In the genomic region with DNA sequence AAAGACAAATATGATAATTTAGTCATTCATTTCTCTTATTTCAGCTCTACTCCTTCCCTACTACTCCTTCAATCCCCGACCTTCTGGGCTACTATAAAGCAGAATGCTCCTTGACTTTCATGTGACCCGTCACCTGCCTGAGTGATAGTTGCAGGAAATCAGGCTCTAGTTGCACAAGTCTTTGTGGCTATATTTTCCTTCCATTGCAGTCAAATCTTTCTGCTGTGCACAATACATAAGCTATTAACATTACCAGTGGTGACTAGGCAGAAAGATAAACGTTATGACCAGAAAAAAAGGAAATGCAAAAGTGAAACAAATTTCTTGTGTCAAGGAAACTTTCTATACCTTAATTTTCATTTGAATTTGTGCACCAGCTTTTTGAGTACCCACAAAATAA, we compare ENCODE assay signal across 8 cellular contexts. TPM values are rescaled to one million over a fixed set of nuclear protein-coding genes. Genes with fewer than 3 reads are reported as not detected.
DNase-seq lines count a peak whose midpoint lies in the region; ATAC-seq and TF ChIP-seq lines count a peak whose summit lies in the region.

No MANE protein-coding gene starts in this region.

- H2BK120ac ChIP-seq in neuronal stem cell (ENCODE audit: low read depth, low read length), result no peak overlapping the region
- no peak overlapping the region for H2BK120ac ChIP-seq in mesendoderm (ENCODE audit: low read depth, low read length)

- WGBS in hepatocyte (ENCODE audit: low lambda C conversion rate, missing lambda C conversion rate), result 46% methylated on average over 3 of the region's 3 CpGs
- WGBS in neuronal stem cell (ENCODE audit: extremely low coverage in 2 of 2, insufficient read length in 2 of 2, insufficient replicate concordance in 1 of 2), 2 donors, result no CpG with 5 or more reads among the region's 3 CpGs
- WGBS in mesendoderm (ENCODE audit: extremely low coverage, insufficient coverage, low lambda C conversion rate), result no CpG with 5 or more reads among the region's 3 CpGs

- H3K4me1 Mint-ChIP-seq in activated CD4-positive, alpha-beta memory T cell treated with anti-CD3 and anti-CD28 coated beads for 36 hours (ENCODE audit: low read depth), result peaks cover 8% of the 10 kb centered on the region

- H3K36me3 ChIP-seq in hepatocyte (replicated peaks; ENCODE audit: insufficient read depth, low read depth), result no peaks in the 10 kb centered on the region
- H3K36me3 ChIP-seq in neuronal stem cell (replicated peaks in 1 of 2; ENCODE audit: control insufficient read depth in 2 of 2, insufficient read depth in 2 of 2, low read length in 2 of 2), result no peaks in the 10 kb centered on the region
- H3K36me3 ChIP-seq in uterus, result no peaks in the 10 kb centered on the region
- H3K36me3 ChIP-seq in mesendoderm (ENCODE audit: control insufficient read depth, insufficient read depth, low read length), result no peaks in the 10 kb centered on the region

- H3K27ac ChIP-seq in hepatocyte (peak overlapping the region; percentile 68), neuronal stem cell (replicated peaks; ENCODE audit: low read length) (no peak overlapping the region), uterus (no peak overlapping the region), mesendoderm (ENCODE audit: low read depth, low read length) (no peak overlapping the region)

- TF ChIP-seq CTCF in GM12865 (IDR thresholded peaks at IDR 0.05; ENCODE audit: insufficient read depth, low read depth, low read length, missing control alignments) (no peak), hepatocyte (IDR thresholded peaks at IDR 0.05; ENCODE audit: poor library complexity) (no peak), uterus (IDR thresholded peaks at IDR 0.05) (no peak)

- no peak overlapping the region for H2BK12ac ChIP-seq in neuronal stem cell (ENCODE audit: low read length)

- H3K4ac ChIP-seq in neuronal stem cell (ENCODE audit: low read length) (no peak overlapping the region), mesendoderm (ENCODE audit: low read depth, low read length) (no peak overlapping the region)

- CTCF ChIA-PET in activated CD4-positive, alpha-beta memory T cell treated with anti-CD3 and anti-CD28 coated beads for 36 hours (lab: Charles Lee), result interaction anchor here (1.3 kb wide), 1 partner anchor 37 kb away, joined by 3 read pairs; no protein-coding TSS in a partner anchor

- intact Hi-C loops in uterus (cut with DNase I; ENCODE audit: low total_unique reads), result no loop called here
- intact Hi-C loops in activated CD4-positive, alpha-beta memory T cell treated with anti-CD3 and anti-CD28 coated beads for 36 hours (cut with micrococcal nuclease), result no loop called here

- peak overlapping the region; percentile 4 for H2AFZ ChIP-seq in hepatocyte
- no peak overlapping the region for H2AFZ ChIP-seq in neuronal stem cell (ENCODE audit: low read length)

- no peaks in the 10 kb centered on the region for H3K9me2 ChIP-seq in hepatocyte (replicated peaks; ENCODE audit: insufficient read depth)

- H3K23ac ChIP-seq in neuronal stem cell (ENCODE audit: low read depth, low read length, poor library complexity) (no peak overlapping the region), mesendoderm (ENCODE audit: low read length) (no peak overlapping the region)

- no peak overlapping the region for H3K18ac ChIP-seq in neuronal stem cell (ENCODE audit: low read length)
- no peak overlapping the region for H3K18ac ChIP-seq in mesendoderm (ENCODE audit: low read length)

- H3K4me3 Mint-ChIP-seq in activated CD4-positive, alpha-beta memory T cell treated with anti-CD3 and anti-CD28 coated beads for 36 hours, result no peak overlapping the region

- ATAC-seq in GM21717 (IDR thresholded peaks at IDR 0.05; ENCODE audit: unreplicated experiment), result peak; percentile 45

- H2BK5ac ChIP-seq in neuronal stem cell (ENCODE audit: low read length), result no peak overlapping the region
- no peak overlapping the region for H2BK5ac ChIP-seq in mesendoderm (ENCODE audit: low read length)

- DNase-seq in GM12865 (ENCODE audit: low read depth) (peak; percentile 14), Kasumi-1 (lab: John Stamatoyannopoulos, UW) (peak; percentile 79 to 85), hepatocyte (ENCODE audit: low spot score) (peak; percentile 30), neuronal stem cell (ENCODE audit: low spot score) (no peak), uterus (no peak), mesendoderm (no peak)
- no peak for DNase-seq in activated CD4-positive, alpha-beta memory T cell treated with anti-CD3 and anti-CD28 coated beads for 36 hours

- H3K9me3 ChIP-seq in hepatocyte (ENCODE audit: low read depth) (no peaks in the 10 kb centered on the region), neuronal stem cell (replicated peaks in 1 of 2; ENCODE audit: control insufficient read depth in 2 of 2, insufficient read depth in 1 of 2, low read depth in 1 of 2, low read length in 2 of 2) (no peaks in the 10 kb centered on the region), uterus (no peaks in the 10 kb centered on the region)

- H3K9me3 Mint-ChIP-seq in activated CD4-positive, alpha-beta memory T cell treated with anti-CD3 and anti-CD28 coated beads for 36 hours, result no peaks in the 10 kb centered on the region

- H3K4me2 ChIP-seq in hepatocyte (peak overlapping the region; percentile 53), neuronal stem cell (ENCODE audit: insufficient read depth, low read length, poor library complexity, severe bottlenecking) (no peak overlapping the region), mesendoderm (ENCODE audit: low read length) (no peak overlapping the region)

- POLR2A ChIA-PET in activated CD4-positive, alpha-beta memory T cell treated with anti-CD3 and anti-CD28 coated beads for 36 hours (lab: Charles Lee), result no interaction called here

- H4K5ac ChIP-seq in mesendoderm (ENCODE audit: low read length), result no peak overlapping the region

- no peak overlapping the region for H4K8ac ChIP-seq in neuronal stem cell (ENCODE audit: low read depth, low read length)
- H4K8ac ChIP-seq in mesendoderm (ENCODE audit: low read depth, low read length), result no peak overlapping the region

- no peak for TF ChIP-seq POLR2A in uterus (IDR thresholded peaks at IDR 0.05)

- no peak overlapping the region for H4K91ac ChIP-seq in neuronal stem cell (ENCODE audit: low read depth, low read length, poor library complexity)

- H2BK15ac ChIP-seq in neuronal stem cell (ENCODE audit: low read length), result no peak overlapping the region
- no peak overlapping the region for H2BK15ac ChIP-seq in mesendoderm (replicated peaks; ENCODE audit: low read depth)

- H3K27me3 Mint-ChIP-seq in activated CD4-positive, alpha-beta memory T cell treated with anti-CD3 and anti-CD28 coated beads for 36 hours, result no peaks in the 10 kb centered on the region

- H3K14ac ChIP-seq in neuronal stem cell (ENCODE audit: low read length), result no peak overlapping the region

- no peaks in the 10 kb centered on the region for H3K36me3 Mint-ChIP-seq in activated CD4-positive, alpha-beta memory T cell treated with anti-CD3 and anti-CD28 coated beads for 36 hours

- H3K4me3 ChIP-seq in GM12865 (ENCODE audit: low read depth, low read length) (no peak overlapping the region), hepatocyte (no peak overlapping the region), neuronal stem cell (ENCODE audit: low read length in 2 of 2) (no peak overlapping the region), uterus (no peak overlapping the region), mesendoderm (ENCODE audit: low read length) (no peak overlapping the region)

- no peak overlapping the region for H3K9ac ChIP-seq in neuronal stem cell (ENCODE audit: low read depth, low read length, poor library complexity)
- H3K9ac ChIP-seq in mesendoderm (ENCODE audit: low read length), result no peak overlapping the region

- no peaks in the 10 kb centered on the region for H3K79me2 ChIP-seq in hepatocyte
- no peaks in the 10 kb centered on the region for H3K79me2 ChIP-seq in mesendoderm (ENCODE audit: control insufficient read depth, insufficient read depth, low read length)

- H4K20me1 ChIP-seq in hepatocyte (ENCODE audit: insufficient read depth, poor library complexity, severe bottlenecking), result no peaks in the 10 kb centered on the region

- no peaks in the 10 kb centered on the region for H3K4me1 ChIP-seq in hepatocyte (ENCODE audit: insufficient read depth)
- H3K4me1 ChIP-seq in neuronal stem cell (ENCODE audit: control insufficient read depth in 2 of 2, insufficient read depth in 1 of 2, low read depth in 1 of 2, low read length in 2 of 2), result peaks cover 0 to 5% of the 10 kb centered on the region in 2 donors
- H3K4me1 ChIP-seq in uterus, result no peaks in the 10 kb centered on the region
- no peaks in the 10 kb centered on the region for H3K4me1 ChIP-seq in mesendoderm (ENCODE audit: control insufficient read depth, low read depth, low read length)

- no peak overlapping the region for H3K27ac Mint-ChIP-seq in activated CD4-positive, alpha-beta memory T cell treated with anti-CD3 and anti-CD28 coated beads for 36 hours

- no peaks in the 10 kb centered on the region for H3K27me3 ChIP-seq in hepatocyte
- no peaks in the 10 kb centered on the region for H3K27me3 ChIP-seq in neuronal stem cell (ENCODE audit: control insufficient read depth in 3 of 3, insufficient read depth in 3 of 3, low read depth in 1 of 3, low read length in 3 of 3)
- H3K27me3 ChIP-seq in uterus, result no peaks in the 10 kb centered on the region
- no peaks in the 10 kb centered on the region for H3K27me3 ChIP-seq in mesendoderm (ENCODE audit: insufficient read depth, low read length, poor library complexity)

- H2AK5ac ChIP-seq in neuronal stem cell (ENCODE audit: low read depth, low read length), result no peak overlapping the region
- H2AK5ac ChIP-seq in mesendoderm (ENCODE audit: low read length), result no peak overlapping the region

- H3K79me1 ChIP-seq in neuronal stem cell (ENCODE audit: low read depth, low read length) (no peaks in the 10 kb centered on the region), mesendoderm (ENCODE audit: low read length) (no peaks in the 10 kb centered on the region)

- no peak overlapping the region for H3K56ac ChIP-seq in mesendoderm (ENCODE audit: low read length)

RNA-seq across cellular contexts. Expression of gene SUCNR1, which starts 2.3 kb away (rescaled TPM):
- total RNA-seq in hepatocyte (0.80 and 1.7 TPM in 2 replicates), uterus (under 1 TPM in 2 of 4 donors, not detected in 2; 0.21 to 0.59 TPM)
- 0.40 and 0.45 TPM in 2 replicates for polyA plus RNA-seq in hepatocyte
- not detected for polyA plus RNA-seq in neuronal stem cell (2013, experiment 1 of 2)
- not detected for polyA plus RNA-seq in neuronal stem cell (2013, experiment 2 of 2)
- not detected for polyA plus RNA-seq in mesendoderm (2013, experiment 1 of 2)
- polyA plus RNA-seq in mesendoderm (2013, experiment 2 of 2), result not detected
- total RNA-seq in activated CD4-positive, alpha-beta memory T cell treated with anti-CD3 and anti-CD28 coated beads for 36 hours, result not detected

Comparison
In these comparisons a context has a peak if more than half of its experiments do, and no peak if none do; other contexts are left out.
1. DNase-seq: peak in GM12865 (single experiment), Kasumi-1 (2 of 2) and hepatocyte (single experiment); none in neuronal stem cell (single experiment), uterus (0 of 2), mesendoderm (single experiment) and activated CD4-positive, alpha-beta memory T cell treated with anti-CD3 and anti-CD28 coated beads for 36 hours (single experiment).